13 cellular contexts compared by ENCODE assay signal in the genomic region with DNA sequence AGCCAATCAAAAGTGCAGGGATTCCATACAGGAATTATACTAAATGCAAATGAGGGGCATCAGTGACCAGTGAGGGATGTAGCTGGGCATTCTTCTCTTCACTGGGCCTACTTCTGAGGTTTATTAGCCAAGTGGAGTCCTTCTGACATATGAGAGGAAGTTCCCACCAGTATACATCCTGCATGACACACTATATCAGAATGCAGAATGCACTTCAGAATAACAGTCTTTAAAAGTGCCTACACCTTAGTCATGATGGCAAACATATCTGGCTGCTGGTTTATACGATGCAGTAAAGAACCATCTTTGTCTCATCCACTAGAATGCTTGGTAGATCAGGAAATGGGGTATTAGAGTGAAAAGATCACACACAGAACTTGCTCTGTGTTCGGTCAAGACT.
DNase-seq lines count a peak whose midpoint lies in the region; ATAC-seq and TF ChIP-seq lines count a peak whose summit lies in the region.
"Had no signal": no experiment of that assay in that cellular context is flagged by ENCODE, and none has a peak within 500 bp of the region (broad histone marks: within the 10 kb centered on the region; RNA-seq: fewer than 3 reads in every experiment).

No MANE protein-coding gene starts in this region.

- no peak overlapping the region for H3K4me3 Mint-ChIP-seq in MCF 10A (ENCODE audit: unreplicated experiment)

- H3K9me3 Mint-ChIP-seq in MCF 10A (ENCODE audit: unreplicated experiment) = no peaks in the 10 kb centered on the region

- CTCF ChIA-PET in MCF 10A (lab: Yijun Ruan, JAX) = no interaction called here

- H3K36me3 Mint-ChIP-seq in MCF 10A (ENCODE audit: insufficient read depth, unreplicated experiment) = no peaks in the 10 kb centered on the region

- TF ChIP-seq CTCF in MCF 10A (IDR thresholded peaks at IDR 0.05; ENCODE audit: unreplicated experiment) (no peak), breast epithelium (IDR thresholded peaks at IDR 0.05) (no peak), fibroblast of villous mesenchyme (IDR thresholded peaks at IDR 0.05; ENCODE audit: insufficient read depth, low read depth, low read length) (no peak), WERI-Rb-1 (IDR thresholded peaks at IDR 0.05; ENCODE audit: low read depth, low read length) (no peak)

- intact Hi-C loops in MCF 10A (cut with micrococcal nuclease) = no loop called here
- intact Hi-C loops in breast epithelium (cut with DNase I; ENCODE audit: low total_unique reads) = no loop called here
- intact Hi-C loops in sciatic nerve (cut with DNase I) = no loop called here

- H3K27me3 ChIP-seq in breast epithelium = no peaks in the 10 kb centered on the region
- H3K27me3 ChIP-seq in WERI-Rb-1 (ENCODE audit: insufficient read depth, low read depth, severe bottlenecking) = no peaks in the 10 kb centered on the region

- no TSS peak for BruUV-seq in MCF 10A (replicated peaks; lab: Mats Ljungman, UMichigan)

- peak overlapping the region; percentile 28 for H3K27ac Mint-ChIP-seq in MCF 10A (ENCODE audit: low read depth, unreplicated experiment)
- H3K27ac Mint-ChIP-seq: progenitor cell of endocrine pancreas had no signal

- H3K36me3 ChIP-seq in breast epithelium (no peaks in the 10 kb centered on the region), WERI-Rb-1 (no peaks in the 10 kb centered on the region)

- H3K27me3 Mint-ChIP-seq in MCF 10A (ENCODE audit: insufficient read depth, unreplicated experiment) = no peaks in the 10 kb centered on the region
- H3K27me3 Mint-ChIP-seq: progenitor cell of endocrine pancreas had no signal

- no peak for TF ChIP-seq POLR2A in breast epithelium (IDR thresholded peaks at IDR 0.05)

- H3K9me3 ChIP-seq in breast epithelium = no peaks in the 10 kb centered on the region
- no peaks in the 10 kb centered on the region for H3K9me3 ChIP-seq in WERI-Rb-1 (ENCODE audit: severe bottlenecking)
- H3K9me3 ChIP-seq: mucosa of descending colon had no signal

- POLR2A ChIA-PET in MCF 10A (lab: Yijun Ruan, JAX) = no interaction called here

- H3K4me1 ChIP-seq in breast epithelium = no peaks in the 10 kb centered on the region

- ATAC-seq in SK-N-SH treated with all-trans-retinoic acid at 6 μM for 48 hours (peak; percentile 73), sciatic nerve (no peak), HG02642 (IDR thresholded peaks at IDR 0.05; ENCODE audit: poor library complexity, unreplicated experiment) (no peak)
- ATAC-seq: mucosa of descending colon had no signal

- H3K4me1 Mint-ChIP-seq in MCF 10A (ENCODE audit: insufficient read depth, unreplicated experiment) = peaks cover 26% of the 10 kb centered on the region

- no peak overlapping the region for H3K27ac ChIP-seq in breast epithelium
- no peak overlapping the region for H3K27ac ChIP-seq in WERI-Rb-1
- H3K27ac ChIP-seq: 22Rv1 had no signal

- H3K4me3 ChIP-seq in breast epithelium (no peak overlapping the region), fibroblast of villous mesenchyme (ENCODE audit: low read depth, low read length) (no peak overlapping the region), WERI-Rb-1 (ENCODE audit: low read depth, low read length) (no peak overlapping the region)
- H3K4me3 ChIP-seq: mucosa of descending colon had no signal

- DNase-seq in MCF 10A (ENCODE audit: unreplicated experiment) (peak; percentile 57), breast epithelium (ENCODE audit: low spot score in 2 of 2) (no peak), fibroblast of villous mesenchyme (ENCODE audit: low read depth) (peak; percentile 72), sciatic nerve (ENCODE audit: low spot score) (no peak), WERI-Rb-1 (no peak)
- no peak for DNase-seq in activated CD4-positive, alpha-beta T cell treated with anti-CD3 and anti-CD28 coated beads for 48 hours
- DNase-seq: effector CD4-positive, alpha-beta T cell; mucosa of descending colon; NCI-H345 had no signal

TF ChIP-seq in SK-N-SH treated with all-trans-retinoic acid at 6 μM for 48 hours, 23 proteins besides CTCF, POLR2A, EP300 and RAD21:
- TF ChIP-seq CSDC2 (CRISPR knock-in tag; IDR thresholded peaks at IDR 0.05) (no peak), GLIS3 (CRISPR knock-in tag; IDR thresholded peaks at IDR 0.05) (no peak), ARNTL (CRISPR knock-in tag; IDR thresholded peaks at IDR 0.05; ENCODE audit: borderline replicate concordance, low read depth) (no peak), ZNF565 (CRISPR knock-in tag; conservative IDR thresholded peaks at IDR 0.05; ENCODE audit: low read depth) (no peak), BACH2 (CRISPR knock-in tag; IDR thresholded peaks at IDR 0.05; ENCODE audit: borderline replicate concordance) (no peak), ZFP3 (CRISPR knock-in tag; IDR thresholded peaks at IDR 0.05) (no peak), RARB (CRISPR knock-in tag; IDR thresholded peaks at IDR 0.05) (no peak), TOX (CRISPR knock-in tag; IDR thresholded peaks at IDR 0.05; ENCODE audit: borderline replicate concordance) (no peak), PPARA (CRISPR knock-in tag; IDR thresholded peaks at IDR 0.05; ENCODE audit: borderline replicate concordance) (no peak), ZNF8 (CRISPR knock-in tag; IDR thresholded peaks at IDR 0.05) (no peak), TCF4 (CRISPR knock-in tag; IDR thresholded peaks at IDR 0.05; ENCODE audit: borderline replicate concordance) (no peak), ESRRG (CRISPR knock-in tag; IDR thresholded peaks at IDR 0.05) (no peak), ZC3H10 (CRISPR knock-in tag; IDR thresholded peaks at IDR 0.05) (no peak), SNAI2 (CRISPR knock-in tag; IDR thresholded peaks at IDR 0.05) (no peak), ZFP30 (CRISPR knock-in tag; IDR thresholded peaks at IDR 0.05) (no peak)
- TF ChIP-seq, protein P1, sequence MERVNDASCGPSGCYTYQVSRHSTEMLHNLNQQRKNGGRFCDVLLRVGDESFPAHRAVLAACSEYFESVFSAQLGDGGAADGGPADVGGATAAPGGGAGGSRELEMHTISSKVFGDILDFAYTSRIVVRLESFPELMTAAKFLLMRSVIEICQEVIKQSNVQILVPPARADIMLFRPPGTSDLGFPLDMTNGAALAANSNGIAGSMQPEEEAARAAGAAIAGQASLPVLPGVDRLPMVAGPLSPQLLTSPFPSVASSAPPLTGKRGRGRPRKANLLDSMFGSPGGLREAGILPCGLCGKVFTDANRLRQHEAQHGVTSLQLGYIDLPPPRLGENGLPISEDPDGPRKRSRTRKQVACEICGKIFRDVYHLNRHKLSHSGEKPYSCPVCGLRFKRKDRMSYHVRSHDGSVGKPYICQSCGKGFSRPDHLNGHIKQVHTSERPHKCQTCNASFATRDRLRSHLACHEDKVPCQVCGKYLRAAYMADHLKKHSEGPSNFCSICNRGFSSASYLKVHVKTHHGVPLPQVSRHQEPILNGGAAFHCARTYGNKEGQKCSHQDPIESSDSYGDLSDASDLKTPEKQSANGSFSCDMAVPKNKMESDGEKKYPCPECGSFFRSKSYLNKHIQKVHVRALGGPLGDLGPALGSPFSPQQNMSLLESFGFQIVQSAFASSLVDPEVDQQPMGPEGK (CRISPR knock-in tag; IDR thresholded peaks at IDR 0.05; ENCODE audit: borderline replicate concordance) = no peak
- TF ChIP-seq, protein P2, sequence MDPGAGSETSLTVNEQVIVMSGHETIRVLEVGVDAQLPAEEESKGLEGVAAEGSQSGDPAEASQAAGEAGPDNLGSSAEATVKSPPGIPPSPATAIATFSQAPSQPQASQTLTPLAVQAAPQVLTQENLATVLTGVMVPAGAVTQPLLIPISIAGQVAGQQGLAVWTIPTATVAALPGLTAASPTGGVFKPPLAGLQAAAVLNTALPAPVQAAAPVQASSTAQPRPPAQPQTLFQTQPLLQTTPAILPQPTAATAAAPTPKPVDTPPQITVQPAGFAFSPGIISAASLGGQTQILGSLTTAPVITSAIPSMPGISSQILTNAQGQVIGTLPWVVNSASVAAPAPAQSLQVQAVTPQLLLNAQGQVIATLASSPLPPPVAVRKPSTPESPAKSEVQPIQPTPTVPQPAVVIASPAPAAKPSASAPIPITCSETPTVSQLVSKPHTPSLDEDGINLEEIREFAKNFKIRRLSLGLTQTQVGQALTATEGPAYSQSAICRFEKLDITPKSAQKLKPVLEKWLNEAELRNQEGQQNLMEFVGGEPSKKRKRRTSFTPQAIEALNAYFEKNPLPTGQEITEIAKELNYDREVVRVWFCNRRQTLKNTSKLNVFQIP (CRISPR knock-in tag; IDR thresholded peaks at IDR 0.05; ENCODE audit: borderline replicate concordance, low read depth) = no peak

Comparison
In these comparisons a context has a peak if more than half of its experiments do, and no peak if none do; other contexts are left out.
1. DNase-seq: peak in MCF 10A (single experiment) and fibroblast of villous mesenchyme (single experiment); none in breast epithelium (0 of 2), activated CD4-positive, alpha-beta T cell treated with anti-CD3 and anti-CD28 coated beads for 48 hours (single experiment), sciatic nerve (single experiment) and WERI-Rb-1 (single experiment).